ENCODE assay signal across 28 cellular contexts in genomic region chr7:157527686-157528085, GRCh38.
DNase-seq lines count a peak whose midpoint lies in the region; ATAC-seq, FAIRE-seq and TF ChIP-seq lines count a peak whose summit lies in the region.
"Had no signal": no experiment of that assay in that cellular context is flagged by ENCODE, and none has a peak within 500 bp of the region (broad histone marks: within the 10 kb centered on the region; RNA-seq: fewer than 3 reads in every experiment).

No MANE protein-coding gene starts in this region.

- intact Hi-C loops in CD14-positive monocyte (cut with micrococcal nuclease) = no loop called here

- FAIRE-seq in HTR-8/SVneo (lab: Jason Lieb, UNC) = no peak
- FAIRE-seq: islet of Langerhans, urothelium cell line had no signal

- peak; percentile 13 for DNase-seq in activated T-cell treated with anti-CD3 and anti-CD28 coated beads, Interleukin-2, amount 50 U/mL, for 24 hours
- DNase-seq in activated T-cell treated with anti-CD3 and anti-CD28 coated beads, Interleukin-2, amount 50 U/mL, for 4 hours = no peak
- DNase-seq in CD14-positive monocyte (ENCODE audit: low spot score) (peak; percentile 10), osteocyte (ENCODE audit: extremely low spot score, unreplicated experiment) (peak; percentile 82), NCI-H187 (lab: John Stamatoyannopoulos, UW) (no peak), HTR-8/SVneo (ENCODE audit: insufficient read length, low spot score) (no peak)
- peak; percentile 10 for DNase-seq in activated CD8-positive, alpha-beta memory T cell treated with anti-CD3 and anti-CD28 coated beads, Interleukin-2, amount 50 U/mL, for 4 hours
- DNase-seq: activated CD4-positive, alpha-beta T cell treated with anti-CD3 and anti-CD28 coated beads for 1 hour; activated CD8-positive, alpha-beta T cell treated with anti-CD3 and anti-CD28 coated beads for 36 hours; colonic mucosa; DMS79; effector CD8-positive, alpha-beta T cell; GF-D8; Karpas-422; left ventricle myocardium inferior; NCI-H1436; NCI-H226; NCI-H526 treated with DMSO at 0.1 percent for 48 hours; NK-92 treated with Interleukin-12 subunit alpha and Interleukin-12 subunit beta, amount 100 ng/mL, for 24 hours had no signal

- H3K4me3 Mint-ChIP-seq in activated T-cell treated with anti-CD3 and anti-CD28 coated beads, Interleukin-2, amount 50 U/mL, for 24 hours = no peak overlapping the region
- H3K4me3 Mint-ChIP-seq in activated T-cell treated with anti-CD3 and anti-CD28 coated beads, Interleukin-2, amount 50 U/mL, for 4 hours = no peak overlapping the region
- H3K4me3 Mint-ChIP-seq in CD14-positive monocyte (no peak overlapping the region), osteocyte (ENCODE audit: unreplicated experiment) (no peak overlapping the region)
- H3K4me3 Mint-ChIP-seq: activated CD8-positive, alpha-beta T cell treated with anti-CD3 and anti-CD28 coated beads for 36 hours; activated naive CD8-positive, alpha-beta T cell; mesothelial cell of epicardium; stimulated activated memory B cell treated with anti-CD40 and anti-IgM and Interleukin-4, amounts not matched to agents 10 μg/mL and 1 μg/mL and 100 μg/mL, for 72 hours; T-helper 1 cell treated with Interleukin-12 subunit alpha and Interleukin-12 subunit beta and Interleukin-4 antibody, amounts not matched to agents 30 μg/mL and 1 μg/mL, for 36 hours had no signal

- no peaks in the 10 kb centered on the region for H3K36me3 Mint-ChIP-seq in activated T-cell treated with anti-CD3 and anti-CD28 coated beads, Interleukin-2, amount 50 U/mL, for 24 hours (ENCODE audit: low read depth)
- H3K36me3 Mint-ChIP-seq in activated T-cell treated with anti-CD3 and anti-CD28 coated beads, Interleukin-2, amount 50 U/mL, for 4 hours (ENCODE audit: insufficient read depth) = peaks cover 2% of the 10 kb centered on the region
- no peaks in the 10 kb centered on the region for H3K36me3 Mint-ChIP-seq in CD14-positive monocyte
- H3K36me3 Mint-ChIP-seq in osteocyte (ENCODE audit: unreplicated experiment) = no peaks in the 10 kb centered on the region
- H3K36me3 Mint-ChIP-seq: mesothelial cell of epicardium; stimulated activated memory B cell treated with anti-CD40 and anti-IgM and Interleukin-4, amounts not matched to agents 10 μg/mL and 1 μg/mL and 100 μg/mL, for 72 hours had no signal

- peaks cover 13% of the 10 kb centered on the region for H3K9me3 Mint-ChIP-seq in activated T-cell treated with anti-CD3 and anti-CD28 coated beads, Interleukin-2, amount 50 U/mL, for 24 hours
- H3K9me3 Mint-ChIP-seq in activated T-cell treated with anti-CD3 and anti-CD28 coated beads, Interleukin-2, amount 50 U/mL, for 4 hours = peaks cover 13% of the 10 kb centered on the region
- H3K9me3 Mint-ChIP-seq in CD14-positive monocyte (peaks cover 0 to 10% (median 7%) of the 10 kb centered on the region in 7 donors), osteocyte (ENCODE audit: unreplicated experiment) (peaks cover 9% of the 10 kb centered on the region)

- H3K27ac Mint-ChIP-seq in activated T-cell treated with anti-CD3 and anti-CD28 coated beads, Interleukin-2, amount 50 U/mL, for 24 hours = no peak overlapping the region
- peak overlapping the region in 1 of 7 donors; percentile 56 for H3K27ac Mint-ChIP-seq in CD14-positive monocyte
- H3K27ac Mint-ChIP-seq in osteocyte (ENCODE audit: unreplicated experiment) = no peak overlapping the region
- H3K27ac Mint-ChIP-seq: activated CD8-positive, alpha-beta T cell treated with anti-CD3 and anti-CD28 coated beads for 36 hours; activated naive CD8-positive, alpha-beta T cell; mesothelial cell of epicardium; stimulated activated memory B cell treated with anti-CD40 and anti-IgM and Interleukin-4, amounts not matched to agents 10 μg/mL and 1 μg/mL and 100 μg/mL, for 72 hours; T-helper 1 cell treated with Interleukin-12 subunit alpha and Interleukin-12 subunit beta and Interleukin-4 antibody, amounts not matched to agents 30 μg/mL and 1 μg/mL, for 36 hours had no signal

- H3K27me3 Mint-ChIP-seq in activated T-cell treated with anti-CD3 and anti-CD28 coated beads, Interleukin-2, amount 50 U/mL, for 24 hours = peaks cover 3% of the 10 kb centered on the region
- peaks cover 3% of the 10 kb centered on the region for H3K27me3 Mint-ChIP-seq in activated T-cell treated with anti-CD3 and anti-CD28 coated beads, Interleukin-2, amount 50 U/mL, for 4 hours (ENCODE audit: low read depth)
- peaks cover 9 to 12% (median 11%) of the 10 kb centered on the region in 3 donors for H3K27me3 Mint-ChIP-seq in CD14-positive monocyte (ENCODE audit: low read depth in 3 of 3)
- no peaks in the 10 kb centered on the region for H3K27me3 Mint-ChIP-seq in osteocyte (ENCODE audit: unreplicated experiment)
- H3K27me3 Mint-ChIP-seq: activated CD8-positive, alpha-beta T cell treated with anti-CD3 and anti-CD28 coated beads for 36 hours; activated naive CD8-positive, alpha-beta T cell; stimulated activated memory B cell treated with anti-CD40 and anti-IgM and Interleukin-4, amounts not matched to agents 10 μg/mL and 1 μg/mL and 100 μg/mL, for 72 hours had no signal

- no peaks in the 10 kb centered on the region for H3K4me1 Mint-ChIP-seq in activated T-cell treated with anti-CD3 and anti-CD28 coated beads, Interleukin-2, amount 50 U/mL, for 24 hours (ENCODE audit: low read depth)
- H3K4me1 Mint-ChIP-seq in activated T-cell treated with anti-CD3 and anti-CD28 coated beads, Interleukin-2, amount 50 U/mL, for 4 hours (ENCODE audit: low read depth) = no peaks in the 10 kb centered on the region
- H3K4me1 Mint-ChIP-seq in CD14-positive monocyte (no peaks in the 10 kb centered on the region), osteocyte (ENCODE audit: unreplicated experiment) (no peaks in the 10 kb centered on the region)
- H3K4me1 Mint-ChIP-seq: mesothelial cell of epicardium; stimulated activated memory B cell treated with anti-CD40 and anti-IgM and Interleukin-4, amounts not matched to agents 10 μg/mL and 1 μg/mL and 100 μg/mL, for 72 hours had no signal

- ATAC-seq in activated T-cell treated with anti-CD3 and anti-CD28 coated beads, Interleukin-2, amount 50 U/mL, for 4 hours = no peak
- no peak for ATAC-seq in GM21526 (IDR thresholded peaks at IDR 0.05; ENCODE audit: low FRiP score, unreplicated experiment)
- ATAC-seq: activated CD8-positive, alpha-beta T cell treated with anti-CD3 and anti-CD28 coated beads for 36 hours; psoas muscle; SK-N-SH treated with all-trans-retinoic acid at 6 μM for 48 hours; stimulated activated memory B cell treated with anti-CD40 and anti-IgM and Interleukin-4, amounts not matched to agents 10 μg/mL and 1 μg/mL and 100 μg/mL, for 72 hours had no signal

- TF ChIP-seq CTCF in CD14-positive monocyte (IDR thresholded peaks at IDR 0.05) (no peak), osteocyte (IDR thresholded peaks at IDR 0.05) (no peak)

Comparison
In these comparisons a context has a peak if more than half of its experiments do, and no peak if none do; other contexts are left out.
1. DNase-seq: peak in activated T-cell treated with anti-CD3 and anti-CD28 coated beads, Interleukin-2, amount 50 U/mL, for 24 hours (single experiment), CD14-positive monocyte (single experiment), activated CD8-positive, alpha-beta memory T cell treated with anti-CD3 and anti-CD28 coated beads, Interleukin-2, amount 50 U/mL, for 4 hours (single experiment) and osteocyte (single experiment); none in activated T-cell treated with anti-CD3 and anti-CD28 coated beads, Interleukin-2, amount 50 U/mL, for 4 hours (single experiment), NCI-H187 (0 of 2) and HTR-8/SVneo (single experiment).